ENCODE assay signal across 8 cellular contexts in the genomic region with DNA sequence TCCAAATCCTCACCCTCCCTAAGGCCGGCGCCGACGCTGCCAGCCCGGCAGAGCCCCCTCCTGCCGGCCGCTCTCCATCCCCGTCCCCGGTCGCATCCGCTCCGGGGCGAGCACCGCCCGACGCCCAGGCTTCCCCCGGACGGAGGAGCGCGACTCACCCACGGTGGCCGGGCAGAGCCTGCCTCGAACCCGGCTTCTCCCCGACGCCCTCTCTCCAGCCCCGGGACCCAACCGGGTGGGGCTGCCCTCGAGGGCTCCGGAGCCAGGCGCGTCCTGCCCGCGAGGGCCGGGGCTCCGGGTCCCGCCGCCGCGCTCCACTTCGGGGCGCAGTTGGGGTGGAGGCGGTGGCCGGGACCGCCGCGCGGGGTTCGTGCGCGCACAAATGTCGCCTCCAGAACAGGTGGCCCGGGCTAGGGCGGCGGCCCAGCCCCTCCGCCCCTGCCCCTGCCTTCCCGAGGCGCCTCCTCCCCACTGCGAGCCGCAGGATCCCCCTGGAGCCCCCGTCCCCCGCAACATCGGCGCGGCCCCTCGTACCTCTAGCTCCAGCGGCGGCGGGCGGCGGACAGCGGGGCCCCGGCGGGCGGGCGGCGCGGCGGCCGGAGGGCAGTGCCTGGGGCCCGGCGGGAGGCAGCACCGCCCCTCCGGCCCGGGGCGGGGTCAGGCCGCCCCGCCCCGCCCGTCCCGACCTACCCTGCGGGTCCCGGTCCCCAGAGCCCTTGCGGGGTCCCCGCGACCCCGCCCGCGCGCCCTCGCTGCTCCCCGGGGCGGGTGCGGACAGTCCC. TPM values are rescaled to one million over a fixed set of nuclear protein-coding genes. Genes with fewer than 3 reads are reported as not detected.
DNase-seq lines count a peak whose midpoint lies in the region; ATAC-seq and TF ChIP-seq lines count a peak whose summit lies in the region.

A gene with protein sequence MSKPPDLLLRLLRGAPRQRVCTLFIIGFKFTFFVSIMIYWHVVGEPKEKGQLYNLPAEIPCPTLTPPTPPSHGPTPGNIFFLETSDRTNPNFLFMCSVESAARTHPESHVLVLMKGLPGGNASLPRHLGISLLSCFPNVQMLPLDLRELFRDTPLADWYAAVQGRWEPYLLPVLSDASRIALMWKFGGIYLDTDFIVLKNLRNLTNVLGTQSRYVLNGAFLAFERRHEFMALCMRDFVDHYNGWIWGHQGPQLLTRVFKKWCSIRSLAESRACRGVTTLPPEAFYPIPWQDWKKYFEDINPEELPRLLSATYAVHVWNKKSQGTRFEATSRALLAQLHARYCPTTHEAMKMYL (minus strand): TSS at position 608 of the 782 bp plus-strand sequence. CDS start 26,919 bp downstream, outside the sequence.

- peaks cover 18% of the 10 kb centered on the region for H3K4me1 ChIP-seq in SJCRH30
- H3K4me1 ChIP-seq in naive thymus-derived CD4-positive, alpha-beta T cell (ENCODE audit: control insufficient read depth in 2 of 2, insufficient read depth in 2 of 2, low read length in 2 of 2) = peaks cover 0 to 7% of the 10 kb centered on the region in 2 donors

- H3K4me3 Mint-ChIP-seq in naive thymus-derived CD4-positive, alpha-beta T cell = peak within 1 kb of the TSS; percentile 70 to 84 (median 80)

- H3K4me1 Mint-ChIP-seq in naive thymus-derived CD4-positive, alpha-beta T cell = peaks cover 11 to 18% (median 14%) of the 10 kb centered on the region in 7 donors

- H3K27ac Mint-ChIP-seq in naive thymus-derived CD4-positive, alpha-beta T cell = no peak within 1 kb of the TSS

- no peak within 1 kb of the TSS for H3K27ac ChIP-seq in SJCRH30
- H3K27ac ChIP-seq in naive thymus-derived CD4-positive, alpha-beta T cell (ENCODE audit: low read depth, low read length) = no peak within 1 kb of the TSS

- peaks cover 38 to 67% (median 61%) of the 10 kb centered on the region in 5 donors for H3K27me3 Mint-ChIP-seq in naive thymus-derived CD4-positive, alpha-beta T cell

- CTCF ChIA-PET in naive thymus-derived CD4-positive, alpha-beta T cell (lab: Charles Lee) = no interaction called here

- POLR2A ChIA-PET in naive thymus-derived CD4-positive, alpha-beta T cell (lab: Charles Lee) = no interaction called here

- no peak for TF ChIP-seq CTCF in epithelial cell of proximal tubule (conservative IDR thresholded peaks at IDR 0.05; ENCODE audit: low read depth, low read length)

- ATAC-seq in GM19025 (IDR thresholded peaks at IDR 0.05; ENCODE audit: low read depth, unreplicated experiment) (peak; percentile 33), GM21786 (IDR thresholded peaks at IDR 0.05; ENCODE audit: unreplicated experiment) (no peak), HG03175 (IDR thresholded peaks at IDR 0.05; ENCODE audit: unreplicated experiment) (no peak)
- peak; percentile 31 for ATAC-seq in naive thymus-derived CD4-positive, alpha-beta T cell

- no peaks in the 10 kb centered on the region for H3K36me3 ChIP-seq in SJCRH30
- no peaks in the 10 kb centered on the region for H3K36me3 ChIP-seq in naive thymus-derived CD4-positive, alpha-beta T cell (ENCODE audit: control insufficient read depth in 2 of 3, insufficient read depth in 3 of 3, low read length in 3 of 3)

- peaks cover 0 to 4% (median 0%) of the 10 kb centered on the region in 5 donors for H3K36me3 Mint-ChIP-seq in naive thymus-derived CD4-positive, alpha-beta T cell

- peaks cover 0 to 2% (median 0%) of the 10 kb centered on the region in 11 donors for H3K9me3 Mint-ChIP-seq in naive thymus-derived CD4-positive, alpha-beta T cell

- H3K27me3 ChIP-seq in SJCRH30 = peaks cover 15% of the 10 kb centered on the region
- peaks cover 0 to 12% of the 10 kb centered on the region in 2 donors for H3K27me3 ChIP-seq in naive thymus-derived CD4-positive, alpha-beta T cell (ENCODE audit: control insufficient read depth in 2 of 2, insufficient read depth in 2 of 2, low read length in 2 of 2)

- peak in 1 of 2 experiments; percentile 40 for DNase-seq in SJCRH30
- DNase-seq in epithelial cell of proximal tubule (ENCODE audit: low read depth) = no peak
- peak in 3 of 9 donors; percentile 3 to 27 (median 8) for DNase-seq in naive thymus-derived CD4-positive, alpha-beta T cell
- no peak for DNase-seq in cerebellar nuclear complex (lab: John Stamatoyannopoulos, UW)
- no peak for DNase-seq in NCI-H2107 (lab: John Stamatoyannopoulos, UW)

- intact Hi-C loops in naive thymus-derived CD4-positive, alpha-beta T cell (cut with micrococcal nuclease) = no loop called here

- H3K9me3 ChIP-seq in SJCRH30 (replicated peaks) = no peaks in the 10 kb centered on the region
- no peaks in the 10 kb centered on the region for H3K9me3 ChIP-seq in naive thymus-derived CD4-positive, alpha-beta T cell (ENCODE audit: control insufficient read depth in 2 of 3, low read length in 3 of 3)

- H3K4me3 ChIP-seq in SJCRH30 (peak within 1 kb of the TSS; percentile 64), epithelial cell of proximal tubule (ENCODE audit: low read depth, low read length) (peak within 1 kb of the TSS; percentile 85)
- no peak within 1 kb of the TSS for H3K4me3 ChIP-seq in naive thymus-derived CD4-positive, alpha-beta T cell (ENCODE audit: low read length)

RNA-seq across cellular contexts. Expression of the gene that starts here (rescaled TPM):
- 7.1 and 9.9 TPM in 2 replicates for total RNA-seq in SJCRH30 (2014; rRNA removed; shearing (Covaris generic))
- total RNA-seq in epithelial cell of proximal tubule = 16.2 and 17.8 TPM in 2 replicates
- total RNA-seq in naive thymus-derived CD4-positive, alpha-beta T cell = not detected
- polyA plus RNA-seq in naive thymus-derived CD4-positive, alpha-beta T cell = not detected

Comparison
In these comparisons a context has a peak if more than half of its experiments do, and no peak if none do; other contexts are left out.
1. Peak in ATAC-seq in naive thymus-derived CD4-positive, alpha-beta T cell; RNA of the gene not detected or under 1 TPM.